ENCODE assay signal across 13 cellular contexts in the genomic region with DNA sequence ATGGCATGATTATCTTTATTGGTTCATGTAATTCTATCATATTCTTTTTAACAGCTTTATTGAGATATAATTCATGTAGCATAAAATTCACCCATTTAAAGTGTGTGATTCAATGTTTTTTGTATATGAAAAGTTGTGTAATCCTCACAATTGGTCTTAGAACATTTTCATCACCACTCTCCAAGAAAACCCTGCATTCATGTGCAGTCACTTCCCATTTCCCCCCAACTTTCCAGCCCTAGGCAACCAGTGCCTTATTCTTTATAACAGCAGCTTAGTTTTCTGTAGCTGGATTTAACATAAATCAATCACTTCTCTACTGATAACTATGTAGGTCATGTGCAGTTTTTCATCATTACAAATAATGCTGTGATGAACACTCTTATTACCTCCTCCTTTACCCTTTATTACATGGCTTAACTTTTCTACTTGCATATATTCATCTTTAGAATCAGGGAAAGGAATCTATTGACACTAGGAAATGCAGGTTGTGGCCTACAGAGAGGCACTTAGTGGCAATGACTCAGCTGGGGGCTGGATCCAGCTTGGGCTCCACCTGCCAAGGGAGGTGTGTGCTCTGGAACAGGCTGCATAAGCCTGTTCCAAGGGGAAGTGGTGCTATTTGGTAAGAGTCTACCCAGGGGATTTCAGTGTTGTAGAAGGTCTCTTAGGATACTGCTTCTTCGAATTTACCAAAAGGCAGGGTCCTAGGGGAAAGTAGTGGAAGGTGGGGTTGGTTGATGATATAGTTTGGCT.
A peak's percentile ranks its signal among the peaks of the same experiment; 100 is the strongest.
DNase-seq lines count a peak whose midpoint lies in the region; TF ChIP-seq lines count a peak whose summit lies in the region.
"Had no signal": no experiment of that assay in that cellular context is flagged by ENCODE, and none has a peak within 500 bp of the region (broad histone marks: within the 10 kb centered on the region; RNA-seq: fewer than 3 reads in every experiment).

No MANE protein-coding gene starts in this region.

- no peak overlapping the region for H3K27ac Mint-ChIP-seq in osteocyte (ENCODE audit: unreplicated experiment)
- H3K27ac Mint-ChIP-seq: activated B cell treated with CpG ODN at 0.5 μM for 24 hours had no signal

- DNase-seq in H4 (ENCODE audit: low spot score) (peak; percentile 7), RWPE1 (ENCODE audit: low spot score) (peak; percentile 34), fibroblast of pulmonary artery (ENCODE audit: low read depth) (peak; percentile 56), myocyte (ENCODE audit: low read depth) (peak; percentile 23), osteocyte (ENCODE audit: extremely low spot score, unreplicated experiment) (no peak), hypothalamus (lab: John Stamatoyannopoulos, UW) (no peak), SW 1271 (lab: John Stamatoyannopoulos, UW) (no peak)
- no peak for DNase-seq in activated naive CD4-positive, alpha-beta T cell (lab: John Stamatoyannopoulos, UW)
- DNase-seq: activated B cell treated with CpG ODN at 0.5 μM for 24 hours; activated T-cell treated with anti-CD3 and anti-CD28 coated beads, Interleukin-2, amount 50 U/mL, for 1 hour; effector memory CD4-positive, alpha-beta T cell; NCI-H1930 had no signal

- CTCF ChIA-PET in RWPE1 (lab: Yijun Ruan, JAX), result interaction anchor here (1.6 kb wide), 1 partner anchor 9 kb away, joined by 5 read pairs; no protein-coding TSS in a partner anchor

- no peak overlapping the region for H3K4me3 Mint-ChIP-seq in osteocyte (ENCODE audit: unreplicated experiment)
- H3K4me3 Mint-ChIP-seq: activated B cell treated with CpG ODN at 0.5 μM for 24 hours had no signal

- H3K27ac ChIP-seq in RWPE1, result no peak overlapping the region

- H3K9me3 Mint-ChIP-seq in osteocyte (ENCODE audit: unreplicated experiment), result peaks cover 4% of the 10 kb centered on the region
- H3K9me3 Mint-ChIP-seq: activated B cell treated with CpG ODN at 0.5 μM for 24 hours had no signal

- H3K27me3 Mint-ChIP-seq in osteocyte (ENCODE audit: unreplicated experiment), result no peaks in the 10 kb centered on the region

- H3K36me3 Mint-ChIP-seq in osteocyte (ENCODE audit: unreplicated experiment), result no peaks in the 10 kb centered on the region

- TF ChIP-seq CTCF in RWPE1 (conservative IDR thresholded peaks at IDR 0.05; ENCODE audit: low read depth) (no peak), fibroblast of pulmonary artery (IDR thresholded peaks at IDR 0.05; ENCODE audit: low read length, missing control alignments) (no peak), osteocyte (IDR thresholded peaks at IDR 0.05) (no peak)

- no peaks in the 10 kb centered on the region for H3K4me1 Mint-ChIP-seq in osteocyte (ENCODE audit: unreplicated experiment)
- H3K4me1 Mint-ChIP-seq: activated B cell treated with CpG ODN at 0.5 μM for 24 hours had no signal

- POLR2A ChIA-PET in RWPE1 (lab: Yijun Ruan, JAX; ENCODE audit: low non-redundant PET), result no interaction called here

- no peak overlapping the region for H3K4me3 ChIP-seq in fibroblast of pulmonary artery (replicated peaks; ENCODE audit: low read depth, low read length)
- H3K4me3 ChIP-seq: K562 had no signal

Comparison
In these comparisons a context has a peak if more than half of its experiments do, and no peak if none do; other contexts are left out.
1. DNase-seq: peak in H4 (single experiment), RWPE1 (single experiment), fibroblast of pulmonary artery (single experiment) and myocyte (single experiment); none in activated naive CD4-positive, alpha-beta T cell (0 of 4), osteocyte (single experiment), hypothalamus (0 of 51) and SW 1271 (0 of 2).